Comparison of ENCODE assay signal across 18 cellular contexts in genomic region chr9:36560813-36561212, GRCh38. TPM values are rescaled to one million over a fixed set of nuclear protein-coding genes. Genes with fewer than 3 reads are reported as not detected.
DNase-seq lines count a peak whose midpoint lies in the region; ATAC-seq and TF ChIP-seq lines count a peak whose summit lies in the region.
"Had no signal": no experiment of that assay in that cellular context is flagged by ENCODE, and none has a peak within 500 bp of the region (broad histone marks: within the 10 kb centered on the region; RNA-seq: fewer than 3 reads in every experiment).

No MANE protein-coding gene starts in this region.

- ATAC-seq in GM19328 (IDR thresholded peaks at IDR 0.05; ENCODE audit: unreplicated experiment) (no peak), GM21825 (IDR thresholded peaks at IDR 0.05; ENCODE audit: unreplicated experiment) (no peak)
- ATAC-seq: left lobe of liver had no signal

- no peaks in the 10 kb centered on the region for H3F3A ChIP-seq in GM23248 (ENCODE audit: insufficient read depth)

- intact Hi-C loops in prostate gland (cut with DNase I) = no loop called here

- H3K27me3 Mint-ChIP-seq in endodermal cell (ENCODE audit: insufficient read depth) = no peaks in the 10 kb centered on the region

- no peak overlapping the region for H2BK120ac ChIP-seq in trophoblast cell (ENCODE audit: insufficient read depth, low read length, poor library complexity)

- H3K27ac ChIP-seq in GM23248 (no peak overlapping the region; the same call in 1 of the 2 replicates), endodermal cell (ENCODE audit: low read depth, low read length) (no peak overlapping the region), trophoblast cell (ENCODE audit: low read depth, low read length) (peak overlapping the region; percentile 57), prostate gland (no peak overlapping the region)
- H3K27ac ChIP-seq: cardiac muscle cell, KMS-11, sigmoid colon had no signal

- H3K27ac Mint-ChIP-seq in endodermal cell = no peak overlapping the region
- H3K27ac Mint-ChIP-seq: activated CD4-positive, alpha-beta T cell treated with anti-CD3 and anti-CD28 coated beads, Interleukin-2, amount 10 ng/mL, durations not matched to agents 7 days and 5 days; activated naive CD4-positive, alpha-beta T cell treated with anti-CD3 and anti-CD28 coated beads for 36 hours had no signal

- H3K4me2 ChIP-seq in GM23248 (ENCODE audit: unreplicated experiment) = peak overlapping the region; percentile 36
- peak overlapping the region; percentile 56 for H3K4me2 ChIP-seq in trophoblast cell (ENCODE audit: low read length)
- H3K4me2 ChIP-seq: KMS-11 had no signal

- peaks cover 12% of the 10 kb centered on the region for H3K79me1 ChIP-seq in trophoblast cell (ENCODE audit: low read length)

- 44 to 53% methylated on average over 4 of the region's 4 CpGs for WGBS in GM23248 (ENCODE audit: low coverage in 1 of 2, low lambda C conversion rate in 2 of 2, missing lambda C conversion rate in 2 of 2), 2 experiments
- WGBS in endodermal cell (ENCODE audit: insufficient coverage in 1 of 2, insufficient read length in 1 of 2), 2 experiments = 64 to 78% methylated on average over 3 to 4 of the region's 4 CpGs
- WGBS in trophoblast cell (ENCODE audit: extremely low coverage, insufficient coverage, insufficient read length) = no CpG with 5 or more reads among the region's 4 CpGs
- 52% methylated on average over 4 of the region's 4 CpGs for WGBS in prostate gland

- no peaks in the 10 kb centered on the region for H3K9me3 ChIP-seq in GM23248 (ENCODE audit: low read depth)
- no peaks in the 10 kb centered on the region for H3K9me3 ChIP-seq in NT2/D1 (ENCODE audit: insufficient read depth, low read length)
- no peaks in the 10 kb centered on the region for H3K9me3 ChIP-seq in endodermal cell (ENCODE audit: control insufficient read depth, low read length)
- H3K9me3 ChIP-seq in trophoblast cell (ENCODE audit: insufficient read depth, low read depth, low read length) = no peaks in the 10 kb centered on the region
- no peaks in the 10 kb centered on the region for H3K9me3 ChIP-seq in prostate gland
- H3K9me3 ChIP-seq: sigmoid colon had no signal

- H3K36me3 ChIP-seq in GM23248 (ENCODE audit: low read depth) (no peaks in the 10 kb centered on the region), NT2/D1 (ENCODE audit: insufficient read depth, insufficient read length, low read length) (no peaks in the 10 kb centered on the region), endodermal cell (ENCODE audit: control insufficient read depth, insufficient read depth, low read length) (no peaks in the 10 kb centered on the region), trophoblast cell (ENCODE audit: control insufficient read depth in 1 of 2, insufficient read depth in 2 of 2, low read length in 2 of 2) (no peaks in the 10 kb centered on the region), prostate gland (no peaks in the 10 kb centered on the region)
- H3K36me3 ChIP-seq: cardiac muscle cell, sigmoid colon had no signal

- no peak overlapping the region for H2AK5ac ChIP-seq in trophoblast cell (ENCODE audit: low read length)

- no peak for TF ChIP-seq POLR2A in prostate gland (IDR thresholded peaks at IDR 0.05)

- no peak overlapping the region for H3K18ac ChIP-seq in trophoblast cell (ENCODE audit: low read length)

- no peak overlapping the region for H2BK12ac ChIP-seq in trophoblast cell (ENCODE audit: low read length)

- H3K4me1 ChIP-seq in GM23248 (ENCODE audit: insufficient read depth) (peaks cover 7% of the 10 kb centered on the region; the same call in 1 of the 2 replicates), NT2/D1 (ENCODE audit: insufficient read depth, insufficient read length) (peaks cover 2% of the 10 kb centered on the region), endodermal cell (ENCODE audit: control insufficient read depth, insufficient read depth, low read length) (no peaks in the 10 kb centered on the region), trophoblast cell (ENCODE audit: control insufficient read depth in 1 of 2, insufficient read depth in 2 of 2, low read length in 2 of 2) (peaks cover 8 to 12% of the 10 kb centered on the region in 2 experiments), prostate gland (replicated peaks) (no peaks in the 10 kb centered on the region)
- H3K4me1 ChIP-seq: sigmoid colon had no signal

- no peaks in the 10 kb centered on the region for H3K9me2 ChIP-seq in GM23248 (ENCODE audit: insufficient read depth)

- in situ Hi-C loops in GM23248 (cut with MboI) = no loop called here

- H3K4me1 Mint-ChIP-seq in endodermal cell = no peaks in the 10 kb centered on the region

- no peaks in the 10 kb centered on the region for H4K20me1 ChIP-seq in GM23248 (ENCODE audit: insufficient read depth)

- H3K27me3 ChIP-seq in GM23248 (replicated peaks; ENCODE audit: insufficient read depth) (no peaks in the 10 kb centered on the region), NT2/D1 (ENCODE audit: insufficient read depth, insufficient read length) (no peaks in the 10 kb centered on the region), endodermal cell (ENCODE audit: control insufficient read depth, insufficient read depth, low read length, poor library complexity, severe bottlenecking) (no peaks in the 10 kb centered on the region), trophoblast cell (ENCODE audit: insufficient read depth, low read length) (no peaks in the 10 kb centered on the region), prostate gland (replicated peaks; ENCODE audit: insufficient read depth) (no peaks in the 10 kb centered on the region)
- H3K27me3 ChIP-seq: cardiac muscle cell, sigmoid colon had no signal

- H3K4me3 ChIP-seq in GM23248 = no peak overlapping the region
- H3K4me3 ChIP-seq in NT2/D1 (ENCODE audit: insufficient read length, low read depth) = no peak overlapping the region
- no peak overlapping the region for H3K4me3 ChIP-seq in endodermal cell (ENCODE audit: low read length)
- H3K4me3 ChIP-seq in trophoblast cell (ENCODE audit: low read depth, low read length) = no peak overlapping the region
- H3K4me3 ChIP-seq in prostate gland = no peak overlapping the region
- H3K4me3 ChIP-seq: cardiac muscle cell, sigmoid colon had no signal

- peak overlapping the region; percentile 83 for H4K91ac ChIP-seq in trophoblast cell (ENCODE audit: low read depth, low read length)

- H3K4ac ChIP-seq in trophoblast cell (ENCODE audit: low read depth, low read length) = no peak overlapping the region

- H3K79me2 ChIP-seq in GM23248 (ENCODE audit: insufficient read depth) (no peaks in the 10 kb centered on the region), trophoblast cell (ENCODE audit: control insufficient read depth, insufficient read depth, low read length, poor library complexity) (no peaks in the 10 kb centered on the region)

- no peaks in the 10 kb centered on the region for H3K36me3 Mint-ChIP-seq in endodermal cell (ENCODE audit: low read depth)

- no peak for TF ChIP-seq CTCF in endodermal cell (conservative IDR thresholded peaks at IDR 0.05)
- TF ChIP-seq CTCF in prostate gland (IDR thresholded peaks at IDR 0.05) = no peak

- peak overlapping the region; percentile 59 for H3K14ac ChIP-seq in trophoblast cell (ENCODE audit: low read length)

- no peak overlapping the region for H3K4me3 Mint-ChIP-seq in endodermal cell
- H3K4me3 Mint-ChIP-seq: activated CD4-positive, alpha-beta T cell treated with anti-CD3 and anti-CD28 coated beads, Interleukin-2, amount 10 ng/mL, durations not matched to agents 7 days and 5 days; activated naive CD4-positive, alpha-beta T cell treated with anti-CD3 and anti-CD28 coated beads for 36 hours had no signal

- H4K8ac ChIP-seq in trophoblast cell (ENCODE audit: low read depth, low read length) = peak overlapping the region; percentile 75

- peak overlapping the region; percentile 85 for H2BK5ac ChIP-seq in trophoblast cell (ENCODE audit: low read depth, low read length, poor library complexity)

- H4K12ac ChIP-seq in trophoblast cell (ENCODE audit: low read depth, low read length) = no peak overlapping the region

- peak overlapping the region; percentile 65 for H2AFZ ChIP-seq in GM23248
- H2AFZ ChIP-seq in trophoblast cell (ENCODE audit: insufficient read depth, low read length, poor library complexity) = no peak overlapping the region

- H3K23ac ChIP-seq in trophoblast cell (ENCODE audit: low read length) = no peak overlapping the region

- no peak overlapping the region for H3K9ac ChIP-seq in GM23248
- H3K9ac ChIP-seq in NT2/D1 (ENCODE audit: insufficient read length, low read depth) = no peak overlapping the region
- no peak overlapping the region for H3K9ac ChIP-seq in endodermal cell (ENCODE audit: extremely low read depth, low read length, poor library complexity, severe bottlenecking)
- H3K9ac ChIP-seq in trophoblast cell (ENCODE audit: low read length) = no peak overlapping the region
- H3K9ac ChIP-seq: KMS-11 had no signal

- H3K9me3 Mint-ChIP-seq in endodermal cell = no peaks in the 10 kb centered on the region
- H3K9me3 Mint-ChIP-seq: activated CD4-positive, alpha-beta T cell treated with anti-CD3 and anti-CD28 coated beads, Interleukin-2, amount 10 ng/mL, durations not matched to agents 7 days and 5 days; activated naive CD4-positive, alpha-beta T cell treated with anti-CD3 and anti-CD28 coated beads for 36 hours had no signal

- DNase-seq in GM23248 = peak; percentile 36
- DNase-seq in NT2/D1 (ENCODE audit: low read depth, low spot score) = peak; percentile 35
- DNase-seq in endodermal cell = peak; percentile 55
- DNase-seq in trophoblast cell = peak in 1 of 2 donors; percentile 83
- DNase-seq in prostate gland (ENCODE audit: low spot score) = no peak
- DNase-seq: activated CD4-positive, alpha-beta T cell treated with anti-CD3 and anti-CD28 coated beads, Interleukin-2, amount 10 ng/mL, durations not matched to agents 7 days and 5 days; activated naive CD4-positive, alpha-beta T cell treated with anti-CD3 and anti-CD28 coated beads for 36 hours; effector CD4-positive, alpha-beta T cell; NCI-H1694; NCI-H446; Right ventricle myocardium superior; sigmoid colon; T1000 had no signal

RNA-seq across cellular contexts. Expression of gene MELK, which starts 11.9 kb away (rescaled TPM):
- 23.2 and 23.3 TPM in 2 replicates for total RNA-seq in GM23248 (2014; rRNA removed; shearing (Covaris generic))
- 24.5 and 24.7 TPM in 2 replicates for polyA plus RNA-seq in GM23248 (2016; fragmentation: Nextera tagmentation; extraction: Ambion mirVana)
- total RNA-seq in endodermal cell (10 to 100 TPM; 45.6 to 88.9 TPM), prostate gland (10 to 100 TPM in 1 of 2 donors, 1 to 10 TPM in 1; 1.1 to 21.0 TPM)
- polyA plus RNA-seq in endodermal cell (2013, experiment 1 of 2) = 51.1 TPM
- polyA plus RNA-seq in endodermal cell (2013, experiment 2 of 2) = 50.6 TPM
- polyA plus RNA-seq in trophoblast cell (2013) = 46.1 and 47.0 TPM in 2 replicates
